ENCODE assay signal across 21 cellular contexts in the genomic region with DNA sequence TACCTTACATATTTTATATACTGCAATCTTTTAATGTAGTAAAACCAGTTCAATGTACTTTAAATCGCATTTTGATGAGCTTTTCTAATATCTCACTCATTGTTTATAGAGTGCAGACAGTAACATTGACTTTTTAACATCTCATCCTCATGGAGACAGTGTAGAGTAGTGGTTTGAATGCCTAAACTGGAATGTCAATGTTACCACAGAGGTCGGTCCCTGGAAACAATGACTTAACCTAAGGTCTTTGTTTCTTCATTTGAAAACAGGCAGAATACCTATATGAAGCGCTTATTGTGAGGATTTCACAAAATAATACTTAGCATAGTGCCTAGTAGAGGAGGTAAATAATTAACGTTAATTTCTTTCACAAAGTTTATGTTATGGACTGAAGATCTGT. TPM values are rescaled to one million over a fixed set of nuclear protein-coding genes. Genes with fewer than 3 reads are reported as not detected.
DNase-seq lines count a peak whose midpoint lies in the region; ATAC-seq and TF ChIP-seq lines count a peak whose summit lies in the region.
"Had no signal": no experiment of that assay in that cellular context is flagged by ENCODE, and none has a peak within 500 bp of the region (broad histone marks: within the 10 kb centered on the region; RNA-seq: fewer than 3 reads in every experiment).

No MANE protein-coding gene starts in this region.

- H3K36me3 Mint-ChIP-seq in activated T-cell treated with anti-CD3 and anti-CD28 coated beads, Interleukin-2, amount 50 U/mL, for 24 hours (ENCODE audit: low read depth) = peaks cover 22% of the 10 kb centered on the region

- no peaks in the 10 kb centered on the region for H3K9me2 ChIP-seq in SK-N-SH

- no peak for DNase-seq in activated T-cell treated with anti-CD3 and anti-CD28 coated beads, Interleukin-2, amount 50 U/mL, for 24 hours
- DNase-seq in activated T-cell treated with anti-CD3 and anti-CD28 coated beads for 4 hours (no peak), SW480 (ENCODE audit: low spot score) (peak; percentile 34), glomerular visceral epithelial cell (ENCODE audit: extremely low spot score) (peak; percentile 11), SK-N-SH (no peak), GM13976 (ENCODE audit: low spot score) (no peak)
- DNase-seq: activated CD4-positive, alpha-beta T cell treated with anti-CD3 and anti-CD28 coated beads for 48 hours; activated naive CD4-positive, alpha-beta T cell treated with anti-CD3 and anti-CD28 coated beads, Interleukin-2, amount 10 ng/mL, durations not matched to agents 7 days and 5 days; CD4-positive, alpha-beta memory T cell; GF-D8; heart left ventricle; NCI-H526 treated with DMSO at 0.1 percent for 48 hours; Peyer's patch; posterior cingulate gyrus; substantia nigra had no signal

- H3K4me1 Mint-ChIP-seq in activated T-cell treated with anti-CD3 and anti-CD28 coated beads, Interleukin-2, amount 50 U/mL, for 24 hours (ENCODE audit: low read depth) = peaks cover 48% of the 10 kb centered on the region

- H3K27me3 Mint-ChIP-seq in activated T-cell treated with anti-CD3 and anti-CD28 coated beads, Interleukin-2, amount 50 U/mL, for 24 hours = no peaks in the 10 kb centered on the region
- H3K27me3 Mint-ChIP-seq: activated naive CD4-positive, alpha-beta T cell treated with anti-CD3 and anti-CD28 coated beads, Interleukin-2, amount 10 ng/mL, durations not matched to agents 7 days and 5 days; CD4-positive, alpha-beta memory T cell; central memory CD8-positive, alpha-beta T cell had no signal

- CTCF ChIA-PET in SK-N-SH (lab: Yijun Ruan, JAX) = no interaction called here

- H3K36me3 ChIP-seq in rectal smooth muscle tissue (ENCODE audit: control insufficient read depth, insufficient read depth, low read length) (no peaks in the 10 kb centered on the region), SK-N-SH (replicated peaks in 1 of 2; ENCODE audit: control insufficient read depth in 1 of 2, insufficient read depth in 2 of 2, low read length in 1 of 2) (peaks cover 0 to 10% of the 10 kb centered on the region in 2 experiments)
- H3K36me3 ChIP-seq: ascending aorta, heart left ventricle, Peyer's patch had no signal

- H4K20me1 ChIP-seq in SK-N-SH (ENCODE audit: insufficient read depth) = peaks cover 66% of the 10 kb centered on the region

- H3K9me3 ChIP-seq in SK-N-SH = no peaks in the 10 kb centered on the region
- H3K9me3 ChIP-seq: ascending aorta, heart left ventricle, Peyer's patch had no signal

- H3K4me1 ChIP-seq in rectal smooth muscle tissue (ENCODE audit: control insufficient read depth, insufficient read depth, low read length) = peaks cover 15% of the 10 kb centered on the region
- peaks cover 0 to 15% of the 10 kb centered on the region in 2 experiments; a peak in 2 of 4 replicates for H3K4me1 ChIP-seq in SK-N-SH (ENCODE audit: control insufficient read depth in 1 of 2, insufficient read depth in 2 of 2, low read depth in 1 of 2, low read length in 1 of 2)

- H2AFZ ChIP-seq in SK-N-SH (ENCODE audit: low read depth) = no peak overlapping the region

- in situ Hi-C loops in GM13976 (cut with MboI; ENCODE audit: low sequenced_read_pairs, unreplicated experiment) = no loop called here

- H3K4me3 ChIP-seq in rectal smooth muscle tissue (ENCODE audit: low read length) (no peak overlapping the region), SK-N-SH (ENCODE audit: low read depth in 2 of 2, low read length in 1 of 2) (no peak overlapping the region)
- H3K4me3 ChIP-seq: ascending aorta, Peyer's patch had no signal

- TF ChIP-seq EP300 in SK-N-SH (IDR thresholded peaks at IDR 0.05; ENCODE audit: borderline replicate concordance in 1 of 2, low read depth in 1 of 2, low read length in 1 of 2) = no peak

- 95% methylated on average over 4 of the region's 4 CpGs for WGBS in SK-N-SH (ENCODE audit: low lambda C conversion rate)

- H3K27me3 ChIP-seq in rectal smooth muscle tissue (ENCODE audit: control insufficient read depth, insufficient read depth, low read length) (no peaks in the 10 kb centered on the region), SK-N-SH (ENCODE audit: insufficient read depth) (no peaks in the 10 kb centered on the region)
- H3K27me3 ChIP-seq: ascending aorta, heart left ventricle, Peyer's patch had no signal

- H3F3A ChIP-seq in SK-N-SH (replicated peaks; ENCODE audit: insufficient read depth) = peaks cover 14% of the 10 kb centered on the region

- H3K27ac ChIP-seq in rectal smooth muscle tissue (ENCODE audit: low read depth, low read length) (peak overlapping the region; percentile 4), SK-N-SH (ENCODE audit: low read depth in 2 of 2, low read length in 1 of 2) (no peak overlapping the region)
- H3K27ac ChIP-seq: 22Rv1, ascending aorta, Peyer's patch had no signal

- POLR2A ChIA-PET in SK-N-SH (lab: Yijun Ruan, JAX) = no interaction called here

- no peaks in the 10 kb centered on the region for H3K9me3 Mint-ChIP-seq in activated T-cell treated with anti-CD3 and anti-CD28 coated beads, Interleukin-2, amount 50 U/mL, for 24 hours
- H3K9me3 Mint-ChIP-seq: activated naive CD4-positive, alpha-beta T cell treated with anti-CD3 and anti-CD28 coated beads, Interleukin-2, amount 10 ng/mL, durations not matched to agents 7 days and 5 days; central memory CD8-positive, alpha-beta T cell; T-helper 1 cell treated with Interleukin-12 subunit alpha and Interleukin-12 subunit beta and Interleukin-4 antibody, amounts not matched to agents 30 μg/mL and 1 μg/mL, for 36 hours had no signal

- H3K4me2 ChIP-seq in SK-N-SH = no peak overlapping the region

- H3K4me3 Mint-ChIP-seq in activated T-cell treated with anti-CD3 and anti-CD28 coated beads, Interleukin-2, amount 50 U/mL, for 24 hours = no peak overlapping the region
- H3K4me3 Mint-ChIP-seq: activated naive CD4-positive, alpha-beta T cell treated with anti-CD3 and anti-CD28 coated beads, Interleukin-2, amount 10 ng/mL, durations not matched to agents 7 days and 5 days; central memory CD8-positive, alpha-beta T cell; T-helper 1 cell treated with Interleukin-12 subunit alpha and Interleukin-12 subunit beta and Interleukin-4 antibody, amounts not matched to agents 30 μg/mL and 1 μg/mL, for 36 hours had no signal

- peaks cover 94% of the 10 kb centered on the region for H3K79me2 ChIP-seq in SK-N-SH (ENCODE audit: insufficient read depth)

- ATAC-seq in GM21390 (IDR thresholded peaks at IDR 0.05; ENCODE audit: unreplicated experiment) = no peak
- ATAC-seq: heart left ventricle had no signal

- peak overlapping the region; percentile 28 for H3K27ac Mint-ChIP-seq in activated T-cell treated with anti-CD3 and anti-CD28 coated beads, Interleukin-2, amount 50 U/mL, for 24 hours
- H3K27ac Mint-ChIP-seq: activated naive CD4-positive, alpha-beta T cell treated with anti-CD3 and anti-CD28 coated beads, Interleukin-2, amount 10 ng/mL, durations not matched to agents 7 days and 5 days; T-helper 1 cell treated with Interleukin-12 subunit alpha and Interleukin-12 subunit beta and Interleukin-4 antibody, amounts not matched to agents 30 μg/mL and 1 μg/mL, for 36 hours had no signal

- no peak for TF ChIP-seq CTCF in SK-N-SH (IDR thresholded peaks at IDR 0.05)
- TF ChIP-seq CTCF in GM13976 (IDR thresholded peaks at IDR 0.05; ENCODE audit: borderline replicate concordance, control extremely low read depth, extremely low read depth, insufficient read depth, missing control alignments) = no peak

- H3K9ac ChIP-seq in rectal smooth muscle tissue (ENCODE audit: low read length) = no peak overlapping the region
- no peak overlapping the region for H3K9ac ChIP-seq in SK-N-SH

- TF ChIP-seq RAD21 in SK-N-SH (IDR thresholded peaks at IDR 0.05; ENCODE audit: low read length) = no peak

TF ChIP-seq in SK-N-SH, 30 proteins besides CTCF, POLR2A, EP300 and RAD21 (continues in another document):
- TF ChIP-seq FOXM1 (IDR thresholded peaks at IDR 0.05; ENCODE audit: low read depth) (no peak), POLR2AphosphoS5 (IDR thresholded peaks at IDR 0.05; ENCODE audit: low read depth, low read length) (no peak), YY1 (IDR thresholded peaks at IDR 0.05; ENCODE audit: low read depth) (no peak), GABPA (IDR thresholded peaks at IDR 0.05; ENCODE audit: low read depth) (no peak), USF1 (IDR thresholded peaks at IDR 0.05; ENCODE audit: borderline replicate concordance, low read depth) (no peak), RXRA (IDR thresholded peaks at IDR 0.05; ENCODE audit: borderline replicate concordance, low read depth) (no peak), TEAD4 (IDR thresholded peaks at IDR 0.05; ENCODE audit: borderline replicate concordance, insufficient read depth) (no peak)
- TF ChIP-seq, protein P1, sequence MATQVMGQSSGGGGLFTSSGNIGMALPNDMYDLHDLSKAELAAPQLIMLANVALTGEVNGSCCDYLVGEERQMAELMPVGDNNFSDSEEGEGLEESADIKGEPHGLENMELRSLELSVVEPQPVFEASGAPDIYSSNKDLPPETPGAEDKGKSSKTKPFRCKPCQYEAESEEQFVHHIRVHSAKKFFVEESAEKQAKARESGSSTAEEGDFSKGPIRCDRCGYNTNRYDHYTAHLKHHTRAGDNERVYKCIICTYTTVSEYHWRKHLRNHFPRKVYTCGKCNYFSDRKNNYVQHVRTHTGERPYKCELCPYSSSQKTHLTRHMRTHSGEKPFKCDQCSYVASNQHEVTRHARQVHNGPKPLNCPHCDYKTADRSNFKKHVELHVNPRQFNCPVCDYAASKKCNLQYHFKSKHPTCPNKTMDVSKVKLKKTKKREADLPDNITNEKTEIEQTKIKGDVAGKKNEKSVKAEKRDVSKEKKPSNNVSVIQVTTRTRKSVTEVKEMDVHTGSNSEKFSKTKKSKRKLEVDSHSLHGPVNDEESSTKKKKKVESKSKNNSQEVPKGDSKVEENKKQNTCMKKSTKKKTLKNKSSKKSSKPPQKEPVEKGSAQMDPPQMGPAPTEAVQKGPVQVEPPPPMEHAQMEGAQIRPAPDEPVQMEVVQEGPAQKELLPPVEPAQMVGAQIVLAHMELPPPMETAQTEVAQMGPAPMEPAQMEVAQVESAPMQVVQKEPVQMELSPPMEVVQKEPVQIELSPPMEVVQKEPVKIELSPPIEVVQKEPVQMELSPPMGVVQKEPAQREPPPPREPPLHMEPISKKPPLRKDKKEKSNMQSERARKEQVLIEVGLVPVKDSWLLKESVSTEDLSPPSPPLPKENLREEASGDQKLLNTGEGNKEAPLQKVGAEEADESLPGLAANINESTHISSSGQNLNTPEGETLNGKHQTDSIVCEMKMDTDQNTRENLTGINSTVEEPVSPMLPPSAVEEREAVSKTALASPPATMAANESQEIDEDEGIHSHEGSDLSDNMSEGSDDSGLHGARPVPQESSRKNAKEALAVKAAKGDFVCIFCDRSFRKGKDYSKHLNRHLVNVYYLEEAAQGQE (IDR thresholded peaks at IDR 0.05; ENCODE audit: low read depth, low read length) = no peak

RNA-seq across cellular contexts. Expression of gene CDK17, which starts 5.0 kb away (rescaled TPM):
- polyA plus RNA-seq in SK-N-SH (2012; rRNA removed) = 11.7 and 12.4 TPM in 2 replicates
- polyA plus RNA-seq in SK-N-SH (2012; cell fraction: cytosol; rRNA removed) = 14.0 and 16.6 TPM in 2 replicates
- 12.6 and 24.0 TPM in 2 replicates for polyA plus RNA-seq in SK-N-SH (2012; cell fraction: nucleus; rRNA removed)

Comparison
In these comparisons a context has a peak if more than half of its experiments do, and no peak if none do; other contexts are left out.
1. DNase-seq: peak in SW480 (single experiment) and glomerular visceral epithelial cell (single experiment); none in activated T-cell treated with anti-CD3 and anti-CD28 coated beads, Interleukin-2, amount 50 U/mL, for 24 hours (single experiment), activated T-cell treated with anti-CD3 and anti-CD28 coated beads for 4 hours (single experiment), SK-N-SH (single experiment) and GM13976 (single experiment).